In genomic region chr9:15349892-15350761, GRCh38 we compare ENCODE assay signal across 11 cellular contexts. TPM values are rescaled to one million over a fixed set of nuclear protein-coding genes. Genes with fewer than 3 reads are reported as not detected.
DNase-seq lines count a peak whose midpoint lies in the region; ATAC-seq and TF ChIP-seq lines count a peak whose summit lies in the region.
"Had no signal": no experiment of that assay in that cellular context is flagged by ENCODE, and none has a peak within 500 bp of the region (broad histone marks: within the 10 kb centered on the region; RNA-seq: fewer than 3 reads in every experiment).

No MANE protein-coding gene starts in this region.

- intact Hi-C loops in upper lobe of right lung (cut with DNase I), result no loop called here

- H3K9me3 ChIP-seq in upper lobe of right lung, result no peaks in the 10 kb centered on the region

- ATAC-seq in upper lobe of right lung, result no peak
- ATAC-seq in HG03520 (IDR thresholded peaks at IDR 0.05; ENCODE audit: unreplicated experiment), result no peak
- ATAC-seq: left ventricle myocardium superior; stimulated activated effector memory CD8-positive, alpha-beta T cell treated with anti-CD3 and anti-CD28 coated beads, Interleukin-12 subunit alpha, Interleukin-12 subunit beta, amount 100 ng/mL, for 72 hours had no signal

- DNase-seq in COLO829 (ENCODE audit: low spot score), result peak; percentile 49
- DNase-seq in HCEC 1CT, result peak; percentile 26
- DNase-seq in RWPE1 (ENCODE audit: low spot score), result peak; percentile 60
- DNase-seq in kidney tubule cell (ENCODE audit: low spot score), result peak; percentile 56
- DNase-seq in upper lobe of right lung, result no peak
- no peak for DNase-seq in activated effector memory CD4-positive, alpha-beta T cell treated with Interleukin-2 at 50 U/mL for 16 hours
- no peak for DNase-seq in GOT3 (lab: John Stamatoyannopoulos, UW)
- DNase-seq: left ventricle myocardium superior, NCI-H1048 had no signal

- CTCF ChIA-PET in RWPE1 (lab: Yijun Ruan, JAX), result no interaction called here

- H3K27ac ChIP-seq in RWPE1 (no peak overlapping the region), upper lobe of right lung (no peak overlapping the region)

- TF ChIP-seq CTCF in RWPE1 (conservative IDR thresholded peaks at IDR 0.05; ENCODE audit: low read depth) (no peak), upper lobe of right lung (IDR thresholded peaks at IDR 0.05) (no peak)

- POLR2A ChIA-PET in RWPE1 (lab: Yijun Ruan, JAX; ENCODE audit: low non-redundant PET), result no interaction called here

- H3K4me3 ChIP-seq in upper lobe of right lung, result no peak overlapping the region

- no peaks in the 10 kb centered on the region for H3K36me3 ChIP-seq in upper lobe of right lung

- H3K27me3 ChIP-seq in upper lobe of right lung, result no peaks in the 10 kb centered on the region

- no peaks in the 10 kb centered on the region for H3K4me1 ChIP-seq in upper lobe of right lung

RNA-seq across cellular contexts. Expression of gene TTC39B, which starts 43.1 kb away (rescaled TPM):
- total RNA-seq in upper lobe of right lung, result 46.9 TPM

Comparison
In these comparisons a context has a peak if more than half of its experiments do, and no peak if none do; other contexts are left out.
1. DNase-seq: peak in COLO829 (single experiment), HCEC 1CT (single experiment), RWPE1 (single experiment) and kidney tubule cell (single experiment); none in upper lobe of right lung (single experiment), activated effector memory CD4-positive, alpha-beta T cell treated with Interleukin-2 at 50 U/mL for 16 hours (single experiment) and GOT3 (single experiment).